In genomic region chr3:63849175-63849574, GRCh38 we compare ENCODE assay signal across 39 cellular contexts. TPM values are rescaled to one million over a fixed set of nuclear protein-coding genes. Genes with fewer than 3 reads are reported as not detected.
"Had no signal": no experiment of that assay in that cellular context is flagged by ENCODE, and none has a peak within 500 bp of the region (broad histone marks: within the 10 kb centered on the region; RNA-seq: fewer than 3 reads in every experiment).

No MANE protein-coding gene starts in this region.

- H3K27ac Mint-ChIP-seq: activated CD4-positive, alpha-beta memory T cell treated with anti-CD3 and anti-CD28 coated beads, Interleukin-2, amount 10 ng/mL, durations not matched to agents 7 days and 5 days; activated CD4-positive, alpha-beta T cell treated with anti-CD3 and anti-CD28 coated beads, Interleukin-2, amount 10 ng/mL, durations not matched to agents 7 days and 5 days; activated naive CD4-positive, alpha-beta T cell treated with anti-CD3 and anti-CD28 coated beads, Interleukin-2, amount 10 ng/mL, durations not matched to agents 7 days and 5 days; activated naive CD4-positive, alpha-beta T cell treated with anti-CD3 and anti-CD28 coated beads, Interleukin-2, amount 50 U/mL, for 72 hours; activated naive CD8-positive, alpha-beta T cell treated with anti-CD3 and anti-CD28 coated beads, Interleukin-2, amount 10 ng/mL, durations not matched to agents 7 days and 5 days; activated T-cell treated with anti-CD3 and anti-CD28 coated beads, Interleukin-2, amount 50 U/mL, for 72 hours; brain; T-helper 2 cell treated with Interferon-gamma antibody and Interleukin-4, amounts not matched to agents 5 μg/mL and 100 μg/mL, for 36 hours had no signal

- H3K36me3 ChIP-seq: ascending aorta, breast epithelium, cardiac muscle cell, esophagus squamous epithelium, gastroesophageal sphincter, heart right ventricle had no signal

- H3K4me1 Mint-ChIP-seq: activated CD4-positive, alpha-beta memory T cell treated with anti-CD3 and anti-CD28 coated beads, Interleukin-2, amount 10 ng/mL, durations not matched to agents 7 days and 5 days; activated CD4-positive, alpha-beta T cell treated with anti-CD3 and anti-CD28 coated beads, Interleukin-2, amount 10 ng/mL, durations not matched to agents 7 days and 5 days; activated naive CD4-positive, alpha-beta T cell treated with anti-CD3 and anti-CD28 coated beads, Interleukin-2, amount 10 ng/mL, durations not matched to agents 7 days and 5 days; brain had no signal

- FAIRE-seq: endometrium, endothelial cell of umbilical vein had no signal

- H3K27me3 ChIP-seq: ascending aorta, breast epithelium, cardiac muscle cell, esophagus squamous epithelium, gastroesophageal sphincter, heart right ventricle had no signal

- H3K9me3 Mint-ChIP-seq: activated CD4-positive, alpha-beta memory T cell treated with anti-CD3 and anti-CD28 coated beads, Interleukin-2, amount 10 ng/mL, durations not matched to agents 7 days and 5 days; activated CD4-positive, alpha-beta T cell treated with anti-CD3 and anti-CD28 coated beads, Interleukin-2, amount 10 ng/mL, durations not matched to agents 7 days and 5 days; activated naive CD4-positive, alpha-beta T cell treated with anti-CD3 and anti-CD28 coated beads, Interleukin-2, amount 10 ng/mL, durations not matched to agents 7 days and 5 days; activated naive CD4-positive, alpha-beta T cell treated with anti-CD3 and anti-CD28 coated beads, Interleukin-2, amount 50 U/mL, for 72 hours; activated naive CD8-positive, alpha-beta T cell treated with anti-CD3 and anti-CD28 coated beads, Interleukin-2, amount 10 ng/mL, durations not matched to agents 7 days and 5 days; activated T-cell treated with anti-CD3 and anti-CD28 coated beads, Interleukin-2, amount 50 U/mL, for 24 hours; activated T-cell treated with anti-CD3 and anti-CD28 coated beads, Interleukin-2, amount 50 U/mL, for 72 hours; brain; effector memory CD8-positive, alpha-beta T cell; T-helper 2 cell treated with Interferon-gamma antibody and Interleukin-4, amounts not matched to agents 5 μg/mL and 100 μg/mL, for 36 hours had no signal

- H3K4me3 ChIP-seq: ascending aorta, breast epithelium, cardiac muscle cell, esophagus squamous epithelium, gastroesophageal sphincter, heart right ventricle had no signal

- H3K4me1 ChIP-seq: ascending aorta, breast epithelium, gastroesophageal sphincter had no signal

- H3K9me3 ChIP-seq: ascending aorta, breast epithelium, esophagus squamous epithelium, gastroesophageal sphincter, heart right ventricle had no signal

- H3K4me3 Mint-ChIP-seq: activated CD4-positive, alpha-beta memory T cell treated with anti-CD3 and anti-CD28 coated beads, Interleukin-2, amount 10 ng/mL, durations not matched to agents 7 days and 5 days; activated CD4-positive, alpha-beta T cell treated with anti-CD3 and anti-CD28 coated beads, Interleukin-2, amount 10 ng/mL, durations not matched to agents 7 days and 5 days; activated naive CD4-positive, alpha-beta T cell treated with anti-CD3 and anti-CD28 coated beads, Interleukin-2, amount 10 ng/mL, durations not matched to agents 7 days and 5 days; activated naive CD8-positive, alpha-beta T cell treated with anti-CD3 and anti-CD28 coated beads, Interleukin-2, amount 10 ng/mL, durations not matched to agents 7 days and 5 days; activated T-cell treated with anti-CD3 and anti-CD28 coated beads, Interleukin-2, amount 50 U/mL, for 24 hours; activated T-cell treated with anti-CD3 and anti-CD28 coated beads, Interleukin-2, amount 50 U/mL, for 72 hours; brain; effector memory CD8-positive, alpha-beta T cell; T-helper 17 cell; T-helper 2 cell treated with Interferon-gamma antibody and Interleukin-4, amounts not matched to agents 5 μg/mL and 100 μg/mL, for 36 hours had no signal

- H3K27ac ChIP-seq: ascending aorta, breast epithelium, cardiac muscle cell, epithelial cell of prostate, esophagus squamous epithelium, gastroesophageal sphincter, heart right ventricle had no signal

- H3K27me3 Mint-ChIP-seq: activated CD4-positive, alpha-beta memory T cell treated with anti-CD3 and anti-CD28 coated beads, Interleukin-2, amount 10 ng/mL, durations not matched to agents 7 days and 5 days; activated CD4-positive, alpha-beta T cell treated with anti-CD3 and anti-CD28 coated beads, Interleukin-2, amount 10 ng/mL, durations not matched to agents 7 days and 5 days; activated naive CD4-positive, alpha-beta T cell treated with anti-CD3 and anti-CD28 coated beads, Interleukin-2, amount 10 ng/mL, durations not matched to agents 7 days and 5 days; activated naive CD8-positive, alpha-beta T cell treated with anti-CD3 and anti-CD28 coated beads, Interleukin-2, amount 10 ng/mL, durations not matched to agents 7 days and 5 days; activated T-cell treated with anti-CD3 and anti-CD28 coated beads, Interleukin-2, amount 50 U/mL, for 24 hours; brain; effector memory CD8-positive, alpha-beta T cell; T-helper 17 cell had no signal

- DNase-seq: activated CD4-positive, alpha-beta memory T cell treated with anti-CD3 and anti-CD28 coated beads, Interleukin-2, amount 10 ng/mL, durations not matched to agents 7 days and 5 days; activated CD4-positive, alpha-beta T cell treated with anti-CD3 and anti-CD28 coated beads for 1 hour; activated CD4-positive, alpha-beta T cell treated with anti-CD3 and anti-CD28 coated beads for 4 hours; activated CD4-positive, alpha-beta T cell treated with anti-CD3 and anti-CD28 coated beads, Interleukin-2, amount 10 ng/mL, durations not matched to agents 7 days and 5 days; activated CD4-positive, alpha-beta T cell treated with anti-CD3 and anti-CD28 coated beads, Interleukin-2, amount 50 U/mL, for 4 hours; activated CD8-positive, alpha-beta memory T cell treated with anti-CD3 and anti-CD28 coated beads, Interleukin-2, amount 50 U/mL, for 48 hours; activated gamma-delta T cell; activated naive CD4-positive, alpha-beta T cell; activated naive CD4-positive, alpha-beta T cell treated with anti-CD3 and anti-CD28 coated beads, Interleukin-2, amount 10 ng/mL, durations not matched to agents 7 days and 5 days; activated naive CD8-positive, alpha-beta T cell treated with anti-CD3 and anti-CD28 coated beads, Interleukin-2, amount 10 ng/mL, durations not matched to agents 7 days and 5 days; activated T-cell treated with anti-CD3 and anti-CD28 coated beads for 4 hours; activated T-cell treated with anti-CD3 and anti-CD28 coated beads, Interleukin-2, amount 50 U/mL, for 24 hours; activated T-cell treated with anti-CD3 and anti-CD28 coated beads, Interleukin-2, amount 50 U/mL, for 72 hours; central memory CD4-positive, alpha-beta T cell; cerebellar nuclear complex; cortex of kidney; dermis blood vessel endothelial cell; effector CD4-positive, alpha-beta T cell; effector memory CD8-positive, alpha-beta T cell; esophagus squamous epithelium; foreskin melanocyte; heart right ventricle; T-helper 1 cell; T-helper 17 cell; T1000 had no signal

RNA-seq across cellular contexts. Expression of gene C3orf49, which starts 30.1 kb away (rescaled TPM):
- total RNA-seq: activated CD4-positive, alpha-beta memory T cell treated with anti-CD3 and anti-CD28 coated beads, Interleukin-2, amount 10 ng/mL, durations not matched to agents 7 days and 5 days; activated CD4-positive, alpha-beta T cell treated with anti-CD3 and anti-CD28 coated beads, Interleukin-2, amount 10 ng/mL, durations not matched to agents 7 days and 5 days; activated naive CD4-positive, alpha-beta T cell treated with anti-CD3 and anti-CD28 coated beads, Interleukin-2, amount 50 U/mL, for 72 hours; activated naive CD8-positive, alpha-beta T cell treated with anti-CD3 and anti-CD28 coated beads, Interleukin-2, amount 10 ng/mL, durations not matched to agents 7 days and 5 days; activated T-cell treated with anti-CD3 and anti-CD28 coated beads, Interleukin-2, amount 50 U/mL, for 72 hours; ascending aorta; breast epithelium; cardiac muscle cell; dermis blood vessel endothelial cell; endothelial cell of umbilical vein; esophagus squamous epithelium; fibroblast of lung; fibroblast of villous mesenchyme; gastroesophageal sphincter; glomerular endothelial cell; heart right ventricle; T-helper 17 cell had no signal
- polyA plus RNA-seq: cardiac muscle cell, endothelial cell of umbilical vein, esophagus, fibroblast of lung, heart right ventricle had no signal
